ENCODE assay signal across 8 cellular contexts in genomic region chr10:104255244-104255981, GRCh38. TPM values are rescaled to one million over a fixed set of nuclear protein-coding genes. Genes with fewer than 3 reads are reported as not detected.
DNase-seq lines count a peak whose midpoint lies in the region; ATAC-seq, FAIRE-seq and TF ChIP-seq lines count a peak whose summit lies in the region.

No MANE protein-coding gene starts in this region.

- peak overlapping the region; percentile 92 for H3K4me3 ChIP-seq in GM12875 (ENCODE audit: low read depth, low read length)
- H3K4me3 ChIP-seq in SK-N-SH (ENCODE audit: low read depth in 2 of 2, low read length in 1 of 2), result peak overlapping the region; percentile 87 to 90
- H3K4me3 ChIP-seq in mononuclear cell (ENCODE audit: low read length), result peak overlapping the region; percentile 90

- TF ChIP-seq RAD21 in SK-N-SH (IDR thresholded peaks at IDR 0.05; ENCODE audit: low read length), result no peak

- POLR2A ChIA-PET in SK-N-SH (lab: Yijun Ruan, JAX), result interaction anchor here (1.3 to 1.8 kb wide), 3 partner anchors 14 to 22 kb away, joined by 3 to 10 read pairs (median 4); partner anchors contain the start of gene GSTO2

- peak overlapping the region; percentile 83 for H3K4me2 ChIP-seq in SK-N-SH

- H3K79me2 ChIP-seq in SK-N-SH (ENCODE audit: insufficient read depth), result peaks cover 57% of the 10 kb centered on the region

- peaks cover 29 to 37% of the 10 kb centered on the region in 2 experiments for H3K36me3 ChIP-seq in SK-N-SH (replicated peaks in 1 of 2; ENCODE audit: control insufficient read depth in 1 of 2, insufficient read depth in 2 of 2, low read length in 1 of 2)

- H3K27ac ChIP-seq in SK-N-SH (ENCODE audit: low read depth in 2 of 2, low read length in 1 of 2), result peak overlapping the region; percentile 89 to 93

- peaks cover 16% of the 10 kb centered on the region for H4K20me1 ChIP-seq in SK-N-SH (ENCODE audit: insufficient read depth)

- WGBS in SK-N-SH (ENCODE audit: low lambda C conversion rate), result 4% methylated on average over 14 of the region's 17 CpGs

- CTCF ChIA-PET in SK-N-SH (lab: Yijun Ruan, JAX), result interaction anchor here (0.9 to 4.9 kb wide), 8 partner anchors 8 to 134 kb away, joined by 3 to 28 read pairs (median 5); partner anchors contain the start of gene SFR1

- peak overlapping the region; percentile 95 for H3K9ac ChIP-seq in SK-N-SH

- H2AFZ ChIP-seq in SK-N-SH (ENCODE audit: low read depth), result 0 out of 2 replicates have a peak overlapping the region, but pooled peaks have one; percentile 96

- TF ChIP-seq EP300 in SK-N-SH (IDR thresholded peaks at IDR 0.05; ENCODE audit: borderline replicate concordance in 1 of 2, low read depth in 1 of 2, low read length in 1 of 2), result no peak

- H3K4me1 ChIP-seq in SK-N-SH (ENCODE audit: control insufficient read depth in 1 of 2, insufficient read depth in 2 of 2, low read depth in 1 of 2, low read length in 1 of 2) (peaks cover 11 to 28% of the 10 kb centered on the region in 2 experiments), mononuclear cell (ENCODE audit: insufficient read depth, low read length) (peaks cover 56% of the 10 kb centered on the region)

- peak; percentile 65 for DNase-seq in ACHN
- peak; percentile 41 for DNase-seq in SK-N-SH
- DNase-seq in epidermal melanocyte (ENCODE audit: insufficient read length, low spot score), result peak; percentile 52
- DNase-seq in urothelium cell line (ENCODE audit: low spot score), result peak; percentile 40
- no peak for DNase-seq in COR-L47 (lab: John Stamatoyannopoulos, UW)

- TF ChIP-seq CTCF in GM12875 (IDR thresholded peaks at IDR 0.05; ENCODE audit: borderline replicate concordance, insufficient read depth, low read depth, low read length) (no peak), SK-N-SH (IDR thresholded peaks at IDR 0.05) (no peak)

- H3K27me3 ChIP-seq in SK-N-SH (ENCODE audit: insufficient read depth) (no peaks in the 10 kb centered on the region), mononuclear cell (ENCODE audit: insufficient read depth, low read length) (no peaks in the 10 kb centered on the region)

- H3K9me3 ChIP-seq in SK-N-SH (no peaks in the 10 kb centered on the region), mononuclear cell (ENCODE audit: low read depth, low read length) (no peaks in the 10 kb centered on the region)

- in situ Hi-C loops in ACHN (cut with HindIII; ENCODE audit: low pct_ligation_motif_present, low pct_unique_long_range_greater_than_20kb, low sequenced_read_pairs), result loop anchor here (10.0 kb wide), 1 partner anchor 49 kb away; no protein-coding TSS in a partner anchor

- ATAC-seq in HG03139 (IDR thresholded peaks at IDR 0.05; ENCODE audit: unreplicated experiment), result peak; percentile 43

- H3K9me2 ChIP-seq in SK-N-SH, result no peaks in the 10 kb centered on the region

- FAIRE-seq in urothelium cell line (lab: Jason Lieb, UNC), result no peak

- peaks cover 40% of the 10 kb centered on the region for H3F3A ChIP-seq in SK-N-SH (replicated peaks; ENCODE audit: insufficient read depth)

TF ChIP-seq in SK-N-SH, 30 proteins besides CTCF, POLR2A, EP300 and RAD21:
- TF ChIP-seq, protein P1, sequence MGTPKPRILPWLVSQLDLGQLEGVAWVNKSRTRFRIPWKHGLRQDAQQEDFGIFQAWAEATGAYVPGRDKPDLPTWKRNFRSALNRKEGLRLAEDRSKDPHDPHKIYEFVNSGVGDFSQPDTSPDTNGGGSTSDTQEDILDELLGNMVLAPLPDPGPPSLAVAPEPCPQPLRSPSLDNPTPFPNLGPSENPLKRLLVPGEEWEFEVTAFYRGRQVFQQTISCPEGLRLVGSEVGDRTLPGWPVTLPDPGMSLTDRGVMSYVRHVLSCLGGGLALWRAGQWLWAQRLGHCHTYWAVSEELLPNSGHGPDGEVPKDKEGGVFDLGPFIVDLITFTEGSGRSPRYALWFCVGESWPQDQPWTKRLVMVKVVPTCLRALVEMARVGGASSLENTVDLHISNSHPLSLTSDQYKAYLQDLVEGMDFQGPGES (IDR thresholded peaks at IDR 0.05; ENCODE audit: low read depth, low read length), result no peak
- TF ChIP-seq, protein P2, sequence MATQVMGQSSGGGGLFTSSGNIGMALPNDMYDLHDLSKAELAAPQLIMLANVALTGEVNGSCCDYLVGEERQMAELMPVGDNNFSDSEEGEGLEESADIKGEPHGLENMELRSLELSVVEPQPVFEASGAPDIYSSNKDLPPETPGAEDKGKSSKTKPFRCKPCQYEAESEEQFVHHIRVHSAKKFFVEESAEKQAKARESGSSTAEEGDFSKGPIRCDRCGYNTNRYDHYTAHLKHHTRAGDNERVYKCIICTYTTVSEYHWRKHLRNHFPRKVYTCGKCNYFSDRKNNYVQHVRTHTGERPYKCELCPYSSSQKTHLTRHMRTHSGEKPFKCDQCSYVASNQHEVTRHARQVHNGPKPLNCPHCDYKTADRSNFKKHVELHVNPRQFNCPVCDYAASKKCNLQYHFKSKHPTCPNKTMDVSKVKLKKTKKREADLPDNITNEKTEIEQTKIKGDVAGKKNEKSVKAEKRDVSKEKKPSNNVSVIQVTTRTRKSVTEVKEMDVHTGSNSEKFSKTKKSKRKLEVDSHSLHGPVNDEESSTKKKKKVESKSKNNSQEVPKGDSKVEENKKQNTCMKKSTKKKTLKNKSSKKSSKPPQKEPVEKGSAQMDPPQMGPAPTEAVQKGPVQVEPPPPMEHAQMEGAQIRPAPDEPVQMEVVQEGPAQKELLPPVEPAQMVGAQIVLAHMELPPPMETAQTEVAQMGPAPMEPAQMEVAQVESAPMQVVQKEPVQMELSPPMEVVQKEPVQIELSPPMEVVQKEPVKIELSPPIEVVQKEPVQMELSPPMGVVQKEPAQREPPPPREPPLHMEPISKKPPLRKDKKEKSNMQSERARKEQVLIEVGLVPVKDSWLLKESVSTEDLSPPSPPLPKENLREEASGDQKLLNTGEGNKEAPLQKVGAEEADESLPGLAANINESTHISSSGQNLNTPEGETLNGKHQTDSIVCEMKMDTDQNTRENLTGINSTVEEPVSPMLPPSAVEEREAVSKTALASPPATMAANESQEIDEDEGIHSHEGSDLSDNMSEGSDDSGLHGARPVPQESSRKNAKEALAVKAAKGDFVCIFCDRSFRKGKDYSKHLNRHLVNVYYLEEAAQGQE (IDR thresholded peaks at IDR 0.05; ENCODE audit: low read depth, low read length), result no peak
- peak; percentile 3; the same call in 1 of the 2 replicates for TF ChIP-seq SIN3A (IDR thresholded peaks at IDR 0.05; ENCODE audit: borderline replicate concordance, low read depth, low read length)
- TF ChIP-seq, protein P3, sequence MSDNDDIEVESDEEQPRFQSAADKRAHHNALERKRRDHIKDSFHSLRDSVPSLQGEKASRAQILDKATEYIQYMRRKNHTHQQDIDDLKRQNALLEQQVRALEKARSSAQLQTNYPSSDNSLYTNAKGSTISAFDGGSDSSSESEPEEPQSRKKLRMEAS (IDR thresholded peaks at IDR 0.05; ENCODE audit: low read depth), result no peak
- peak; percentile 31; the same call in 1 of the 2 replicates for TF ChIP-seq TAF1 (IDR thresholded peaks at IDR 0.05; ENCODE audit: borderline replicate concordance, low read depth, low read length)
- TF ChIP-seq POLR2AphosphoS5 (IDR thresholded peaks at IDR 0.05; ENCODE audit: low read depth, low read length), result peak; percentile 18; the same call in 1 of the 2 replicates

RNA-seq across cellular contexts. Expression of gene GSTO1, which starts 0.7 kb away (rescaled TPM):
- polyA plus RNA-seq in SK-N-SH (2012; rRNA removed), result 114 and 126 TPM in 2 replicates
- polyA plus RNA-seq in SK-N-SH (2012; cell fraction: cytosol; rRNA removed), result 145 and 188 TPM in 2 replicates
- 58.2 and 67.8 TPM in 2 replicates for polyA plus RNA-seq in SK-N-SH (2012; cell fraction: nucleus; rRNA removed)
- total RNA-seq in mononuclear cell, result 60.4 TPM

RNA-seq across cellular contexts. Expression of gene GSTO2, which starts 13.6 kb away (rescaled TPM):
- 0.47 and 0.49 TPM in 2 replicates for polyA plus RNA-seq in SK-N-SH (2012; rRNA removed)
- 0.33 and 0.46 TPM in 2 replicates for polyA plus RNA-seq in SK-N-SH (2012; cell fraction: cytosol; rRNA removed)
- 0.58 and 0.73 TPM in 2 replicates for polyA plus RNA-seq in SK-N-SH (2012; cell fraction: nucleus; rRNA removed)
- total RNA-seq in mononuclear cell, result 0.84 TPM

RNA-seq across cellular contexts. Expression of gene CFAP43, which starts 23.2 kb away (rescaled TPM):
- 0.23 and 0.35 TPM in 2 replicates for polyA plus RNA-seq in SK-N-SH (2012; rRNA removed)
- polyA plus RNA-seq in SK-N-SH (2012; cell fraction: cytosol; rRNA removed), result 0.28 and 0.37 TPM in 2 replicates
- 0.66 and 0.85 TPM in 2 replicates for polyA plus RNA-seq in SK-N-SH (2012; cell fraction: nucleus; rRNA removed)
- total RNA-seq in mononuclear cell, result 0.10 TPM
